ENCODE assay signal across 22 cellular contexts in the genomic region with DNA sequence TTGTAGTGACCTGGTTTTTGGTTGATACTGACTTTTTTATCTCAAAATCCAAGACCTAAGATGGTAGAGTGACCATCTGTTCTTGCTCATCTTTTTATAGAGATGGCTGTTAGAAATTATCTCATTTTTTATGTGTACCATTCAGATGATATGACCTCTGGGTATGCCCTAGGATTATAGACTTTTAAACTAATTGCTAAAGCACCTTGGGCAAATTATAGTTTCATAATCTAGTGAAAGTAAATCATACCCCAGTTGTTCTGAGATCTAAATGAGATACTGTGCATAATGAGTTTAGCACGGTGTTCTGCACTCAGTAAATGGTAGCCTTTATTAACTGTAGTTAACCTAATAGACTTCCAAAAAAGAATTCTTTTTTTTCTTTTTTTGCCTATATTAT.
"Had no signal": no experiment of that assay in that cellular context is flagged by ENCODE, and none has a peak within 500 bp of the region (broad histone marks: within the 10 kb centered on the region; RNA-seq: fewer than 3 reads in every experiment).

No MANE protein-coding gene starts in this region.

- DNase-seq: colonic mucosa; cortex of kidney; effector CD8-positive, alpha-beta T cell; effector memory CD8-positive, alpha-beta T cell; endodermal cell; erythroblast; esophagus squamous epithelium; foreskin fibroblast; foreskin melanocyte; glutamatergic neuron; left lung; lower lobe of right lung; mesenchymal stem cell; naive B cell had no signal

- H3K36me3 ChIP-seq: colonic mucosa, gastrocnemius medialis, left lung, lower lobe of right lung had no signal

- H3K4me3 ChIP-seq: colonic mucosa, esophagus squamous epithelium, gastrocnemius medialis, heart right ventricle, left lung, lower lobe of right lung, mucosa of descending colon had no signal

- H3K27ac ChIP-seq: colonic mucosa, epithelial cell of prostate, esophagus squamous epithelium, left lung, lower lobe of right lung had no signal

- H3K27me3 ChIP-seq: colonic mucosa, esophagus squamous epithelium, gastrocnemius medialis, heart right ventricle, left lung had no signal

- FAIRE-seq: endometrium, islet of Langerhans, keratinocyte had no signal

- ATAC-seq: effector memory CD8-positive, alpha-beta T cell; esophagus mucosa; lower lobe of right lung; mucosa of descending colon had no signal

- H3K9me3 ChIP-seq: colonic mucosa, esophagus squamous epithelium, gastrocnemius medialis, heart right ventricle, left lung, lower lobe of right lung, mucosa of descending colon had no signal

- H3K4me1 ChIP-seq: colonic mucosa, esophagus squamous epithelium, left lung, lower lobe of right lung had no signal
